1 cellular context compared by ENCODE assay signal in the genomic region with DNA sequence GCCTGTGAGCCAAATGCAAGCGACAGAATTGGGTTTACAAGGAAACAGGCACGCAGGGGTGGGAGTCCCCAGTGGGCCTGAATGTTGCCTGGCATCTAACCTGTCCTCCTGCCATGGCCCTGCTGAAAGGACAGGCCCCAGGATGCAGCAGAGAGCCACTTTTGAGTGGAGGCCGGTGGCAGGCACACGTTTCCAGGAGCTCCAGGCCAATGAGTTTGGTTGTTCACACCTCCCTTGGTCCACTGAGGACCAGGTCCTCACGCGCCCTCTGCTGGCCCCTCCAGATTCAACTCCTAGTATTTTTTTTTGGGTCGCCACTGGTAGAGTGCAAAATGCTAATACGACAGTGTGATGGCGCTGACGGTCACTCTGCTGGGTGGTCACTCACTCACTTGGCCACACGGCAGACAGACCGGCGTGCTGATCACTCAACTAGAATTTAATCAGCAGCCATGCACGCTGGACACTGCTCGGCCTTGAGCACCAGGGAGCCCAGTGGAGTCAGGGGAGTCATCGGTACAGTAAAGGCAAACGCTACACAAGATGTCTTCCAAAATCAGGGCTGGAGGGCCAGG.
TF ChIP-seq lines count a peak whose summit lies in the region.

No MANE protein-coding gene starts in this region.

TF ChIP-seq in GM12878, 131 proteins besides CTCF, POLR2A, EP300 and RAD21 (continued from another document):
- TF ChIP-seq, protein P1, sequence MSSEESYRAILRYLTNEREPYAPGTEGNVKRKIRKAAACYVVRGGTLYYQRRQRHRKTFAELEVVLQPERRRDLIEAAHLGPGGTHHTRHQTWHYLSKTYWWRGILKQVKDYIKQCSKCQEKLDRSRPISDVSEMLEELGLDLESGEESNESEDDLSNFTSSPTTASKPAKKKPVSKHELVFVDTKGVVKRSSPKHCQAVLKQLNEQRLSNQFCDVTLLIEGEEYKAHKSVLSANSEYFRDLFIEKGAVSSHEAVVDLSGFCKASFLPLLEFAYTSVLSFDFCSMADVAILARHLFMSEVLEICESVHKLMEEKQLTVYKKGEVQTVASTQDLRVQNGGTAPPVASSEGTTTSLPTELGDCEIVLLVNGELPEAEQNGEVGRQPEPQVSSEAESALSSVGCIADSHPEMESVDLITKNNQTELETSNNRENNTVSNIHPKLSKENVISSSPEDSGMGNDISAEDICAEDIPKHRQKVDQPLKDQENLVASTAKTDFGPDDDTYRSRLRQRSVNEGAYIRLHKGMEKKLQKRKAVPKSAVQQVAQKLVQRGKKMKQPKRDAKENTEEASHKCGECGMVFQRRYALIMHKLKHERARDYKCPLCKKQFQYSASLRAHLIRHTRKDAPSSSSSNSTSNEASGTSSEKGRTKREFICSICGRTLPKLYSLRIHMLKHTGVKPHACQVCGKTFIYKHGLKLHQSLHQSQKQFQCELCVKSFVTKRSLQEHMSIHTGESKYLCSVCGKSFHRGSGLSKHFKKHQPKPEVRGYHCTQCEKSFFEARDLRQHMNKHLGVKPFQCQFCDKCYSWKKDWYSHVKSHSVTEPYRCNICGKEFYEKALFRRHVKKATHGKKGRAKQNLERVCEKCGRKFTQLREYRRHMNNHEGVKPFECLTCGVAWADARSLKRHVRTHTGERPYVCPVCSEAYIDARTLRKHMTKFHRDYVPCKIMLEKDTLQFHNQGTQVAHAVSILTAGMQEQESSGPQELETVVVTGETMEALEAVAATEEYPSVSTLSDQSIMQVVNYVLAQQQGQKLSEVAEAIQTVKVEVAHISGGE (CRISPR knock-in tag; IDR thresholded peaks at IDR 0.05) = no peak
- TF ChIP-seq RFX5 (IDR thresholded peaks at IDR 0.05; ENCODE audit: low read depth, low read length) (no peak), RUNX3 (IDR thresholded peaks at IDR 0.05; ENCODE audit: low read length) (no peak), BMI1 (IDR thresholded peaks at IDR 0.05; ENCODE audit: borderline replicate concordance) (no peak), ZNF274 (IDR thresholded peaks at IDR 0.05; ENCODE audit: insufficient read depth, insufficient read length) (no peak)
- TF ChIP-seq, protein P2, sequence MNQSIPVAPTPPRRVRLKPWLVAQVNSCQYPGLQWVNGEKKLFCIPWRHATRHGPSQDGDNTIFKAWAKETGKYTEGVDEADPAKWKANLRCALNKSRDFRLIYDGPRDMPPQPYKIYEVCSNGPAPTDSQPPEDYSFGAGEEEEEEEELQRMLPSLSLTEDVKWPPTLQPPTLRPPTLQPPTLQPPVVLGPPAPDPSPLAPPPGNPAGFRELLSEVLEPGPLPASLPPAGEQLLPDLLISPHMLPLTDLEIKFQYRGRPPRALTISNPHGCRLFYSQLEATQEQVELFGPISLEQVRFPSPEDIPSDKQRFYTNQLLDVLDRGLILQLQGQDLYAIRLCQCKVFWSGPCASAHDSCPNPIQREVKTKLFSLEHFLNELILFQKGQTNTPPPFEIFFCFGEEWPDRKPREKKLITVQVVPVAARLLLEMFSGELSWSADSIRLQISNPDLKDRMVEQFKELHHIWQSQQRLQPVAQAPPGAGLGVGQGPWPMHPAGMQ (IDR thresholded peaks at IDR 0.05; ENCODE audit: borderline replicate concordance) = no peak
